ENCODE assay signal across 12 cellular contexts in genomic region chr4:23904639-23905061, GRCh38. TPM values are rescaled to one million over a fixed set of nuclear protein-coding genes. Genes with fewer than 3 reads are reported as not detected.
DNase-seq lines count a peak whose midpoint lies in the region; ATAC-seq and TF ChIP-seq lines count a peak whose summit lies in the region.
"Had no signal": no experiment of that assay in that cellular context is flagged by ENCODE, and none has a peak within 500 bp of the region (broad histone marks: within the 10 kb centered on the region; RNA-seq: fewer than 3 reads in every experiment).

No MANE protein-coding gene starts in this region.

- H3K27me3 ChIP-seq in lung (ENCODE audit: control insufficient read depth, insufficient read depth): no peaks in the 10 kb centered on the region

- no peaks in the 10 kb centered on the region for H3K9me3 ChIP-seq in lung (ENCODE audit: control insufficient read depth in 2 of 2, insufficient read depth in 1 of 2, low read length in 1 of 2)

- peak overlapping the region in 1 of 2 donors; percentile 49 for H3K27ac ChIP-seq in lung (ENCODE audit: low read depth in 1 of 2, low read length in 1 of 2)

- no peaks in the 10 kb centered on the region for H3K9me3 Mint-ChIP-seq in type B pancreatic cell

- H3K27ac Mint-ChIP-seq in type B pancreatic cell: peak overlapping the region; percentile 22
- H3K27ac Mint-ChIP-seq: natural killer cell had no signal

- ATAC-seq in lung (ENCODE audit: insufficient read depth, low FRiP score) (peak; percentile 34), GM18907 (IDR thresholded peaks at IDR 0.05; ENCODE audit: unreplicated experiment) (no peak)
- ATAC-seq: natural killer cell had no signal

- no peaks in the 10 kb centered on the region for H3K36me3 ChIP-seq in lung (ENCODE audit: control insufficient read depth in 2 of 2, insufficient read depth in 2 of 2, low read length in 2 of 2)

- TF ChIP-seq CTCF in epithelial cell of esophagus (IDR thresholded peaks at IDR 0.05; ENCODE audit: insufficient read depth, low read depth, low read length, missing control alignments): no peak
- no peak for TF ChIP-seq CTCF in lung (IDR thresholded peaks at IDR 0.05; ENCODE audit: control extremely low read depth, extremely low read depth)
- no peak for TF ChIP-seq CTCF in type B pancreatic cell (conservative IDR thresholded peaks at IDR 0.05)

- DNase-seq in NCI-H524 (lab: John Stamatoyannopoulos, UW): peak; percentile 21 to 66
- no peak for DNase-seq in NCI-H524 treated with DMSO at 0.1 percent for 48 hours (lab: John Stamatoyannopoulos, UW)
- DNase-seq in epithelial cell of esophagus (ENCODE audit: low read depth): peak; percentile 36
- no peak for DNase-seq in lung (ENCODE audit: low spot score)
- DNase-seq in type B pancreatic cell (ENCODE audit: extremely low spot score, unreplicated experiment): no peak
- no peak for DNase-seq in AML-193 (lab: John Stamatoyannopoulos, UW)
- DNase-seq in GOT3 (lab: John Stamatoyannopoulos, UW): no peak
- DNase-seq: ACHN; activated CD4-positive, alpha-beta T cell treated with anti-CD3 and anti-CD28 coated beads for 48 hours; natural killer cell had no signal

- no peaks in the 10 kb centered on the region for H3K27me3 Mint-ChIP-seq in type B pancreatic cell

- no peak overlapping the region for H3K4me3 ChIP-seq in epithelial cell of esophagus (ENCODE audit: low read length)
- no peak overlapping the region for H3K4me3 ChIP-seq in lung

- H3K4me1 ChIP-seq in lung (ENCODE audit: control insufficient read depth in 2 of 2, insufficient read depth in 2 of 2, low read length in 2 of 2): peaks cover 0 to 1% of the 10 kb centered on the region in 2 donors

- no peak overlapping the region for H3K4me3 Mint-ChIP-seq in type B pancreatic cell
- H3K4me3 Mint-ChIP-seq: natural killer cell had no signal

- peaks cover 17% of the 10 kb centered on the region for H3K4me1 Mint-ChIP-seq in type B pancreatic cell (ENCODE audit: unreplicated experiment)
- H3K4me1 Mint-ChIP-seq: natural killer cell had no signal

- 71 to 81% methylated on average over 5 of the region's 5 CpGs for WGBS in lung, 2 donors

- no peaks in the 10 kb centered on the region for H3K36me3 Mint-ChIP-seq in type B pancreatic cell
- H3K36me3 Mint-ChIP-seq: natural killer cell had no signal

RNA-seq across cellular contexts. Expression of gene PPARGC1A, which starts 14.8 kb away (rescaled TPM):
- total RNA-seq in lung (10 to 100 TPM in 1 of 2 donors, 1 to 10 TPM in 1; 8.6 to 17.9 TPM), type B pancreatic cell (ENCODE audit: low replicate concordance) (39.4 and 93.3 TPM in 2 replicates)
- polyA plus RNA-seq in lung: 1 to 10 TPM; 1.1 to 1.6 TPM
- total RNA-seq: endothelial cell of umbilical vein, natural killer cell had no signal
- polyA plus RNA-seq: endothelial cell of umbilical vein had no signal

Comparison
In these comparisons a context has a peak if more than half of its experiments do, and no peak if none do; other contexts are left out.
1. DNase-seq: peak in NCI-H524 (2 of 2) and epithelial cell of esophagus (single experiment); none in NCI-H524 treated with DMSO at 0.1 percent for 48 hours (single experiment), lung (single experiment), type B pancreatic cell (single experiment), AML-193 (0 of 2) and GOT3 (single experiment).